Comparison of ENCODE assay signal across 12 cellular contexts in the genomic region with DNA sequence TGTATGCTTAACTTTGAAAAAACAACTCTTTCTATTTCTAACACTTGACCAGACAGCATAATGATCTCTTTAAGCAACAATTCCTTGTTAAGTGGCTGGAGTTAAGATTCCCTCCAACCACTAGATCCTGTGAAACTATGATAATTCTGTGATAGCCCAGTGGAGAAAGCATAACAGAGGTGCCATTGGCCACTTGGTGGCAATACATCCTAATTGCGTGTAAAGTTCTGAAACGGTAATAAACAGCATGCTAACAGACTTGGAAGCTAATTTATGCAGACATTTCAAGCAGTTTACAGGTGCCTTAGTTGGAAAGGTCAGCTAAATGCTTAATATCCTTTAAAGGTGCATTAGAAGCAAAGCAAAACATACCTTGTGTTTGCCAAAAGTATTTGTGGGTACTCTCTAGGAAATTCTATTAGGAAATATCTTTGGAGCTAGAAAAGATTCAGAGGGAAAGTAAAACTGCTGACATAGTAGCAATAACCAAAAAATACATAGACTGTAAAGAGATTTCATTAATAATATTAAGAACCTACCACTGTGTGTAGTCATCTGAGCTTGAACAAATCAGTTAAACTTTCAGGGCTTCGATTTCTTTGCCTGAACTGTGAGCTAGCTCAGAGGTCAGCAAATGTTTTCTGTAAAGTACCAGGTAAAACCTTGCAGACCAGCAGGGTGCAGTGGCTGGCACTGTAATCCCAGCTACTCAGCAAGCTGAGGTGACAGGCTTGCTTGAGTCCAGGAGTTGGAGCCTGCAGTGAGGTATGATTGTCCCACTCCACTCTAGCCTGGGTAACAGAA. TPM values are rescaled to one million over a fixed set of nuclear protein-coding genes. Genes with fewer than 3 reads are reported as not detected.
DNase-seq lines count a peak whose midpoint lies in the region; ATAC-seq and TF ChIP-seq lines count a peak whose summit lies in the region.
"Had no signal": no experiment of that assay in that cellular context is flagged by ENCODE, and none has a peak within 500 bp of the region (broad histone marks: within the 10 kb centered on the region; RNA-seq: fewer than 3 reads in every experiment).

No MANE protein-coding gene starts in this region.

- CTCF ChIA-PET in activated naive CD4-positive, alpha-beta T cell treated with anti-CD3 and anti-CD28 coated beads for 36 hours (lab: Charles Lee) = interaction anchor here (0.6 to 2.7 kb wide), 14 partner anchors 14 to 756 kb away, joined by 3 to 15 read pairs (median 4); a partner anchor contains a TSS
- CTCF ChIA-PET in CD8-positive, alpha-beta T cell (lab: Charles Lee) = interaction anchor here (0.6 to 2.8 kb wide), 3 partner anchors 12 to 204 kb away, joined by 3 to 11 read pairs (median 5); no protein-coding TSS in a partner anchor

- intact Hi-C loops in activated naive CD4-positive, alpha-beta T cell treated with anti-CD3 and anti-CD28 coated beads for 36 hours (cut with micrococcal nuclease) = loop anchor here (1.0 to 10.0 kb wide), 3 partner anchors 50 to 369 kb away; a partner anchor contains a TSS
- intact Hi-C loops in CD8-positive, alpha-beta T cell (cut with DNase I, micrococcal nuclease) = loop anchor here in 1 of 2 experiments (10.0 kb wide), 1 partner anchor 1801 kb away; no protein-coding TSS in a partner anchor

- H3K36me3 Mint-ChIP-seq in activated naive CD4-positive, alpha-beta T cell treated with anti-CD3 and anti-CD28 coated beads for 36 hours (ENCODE audit: low read depth) = no peaks in the 10 kb centered on the region
- H3K36me3 Mint-ChIP-seq in stimulated activated naive B cell treated with anti-CD40 and anti-IgM and Interleukin-4, amounts not matched to agents 10 μg/mL and 1 μg/mL and 100 μg/mL, for 72 hours = no peaks in the 10 kb centered on the region
- no peaks in the 10 kb centered on the region for H3K36me3 Mint-ChIP-seq in CD8-positive, alpha-beta T cell
- H3K36me3 Mint-ChIP-seq: naive thymus-derived CD4-positive, alpha-beta T cell had no signal

- DNase-seq in activated naive CD4-positive, alpha-beta T cell treated with anti-CD3 and anti-CD28 coated beads for 36 hours = peak; percentile 32
- DNase-seq in activated naive CD4-positive, alpha-beta T cell treated with anti-CD3 and anti-CD28 coated beads, Interleukin-2, amount 50 U/mL, for 16 hours = no peak
- DNase-seq in Kasumi-1 (lab: John Stamatoyannopoulos, UW) (peak; percentile 36), choroid plexus epithelial cell (ENCODE audit: low read depth) (peak; percentile 10)
- no peak for DNase-seq in stimulated activated naive B cell treated with anti-CD40 and anti-IgM and Interleukin-4, amounts not matched to agents 10 μg/mL and 1 μg/mL and 100 μg/mL, for 72 hours
- no peak for DNase-seq in CD8-positive, alpha-beta T cell
- DNase-seq in activated effector memory CD4-positive, alpha-beta T cell treated with Interleukin-2 at 50 U/mL for 16 hours = no peak
- DNase-seq: EL; naive thymus-derived CD4-positive, alpha-beta T cell had no signal

- no peaks in the 10 kb centered on the region for H3K9me3 ChIP-seq in CD8-positive, alpha-beta T cell (ENCODE audit: low read length)

- H3K4me1 ChIP-seq in CD8-positive, alpha-beta T cell (ENCODE audit: insufficient read depth, low read length) = no peaks in the 10 kb centered on the region

- peak; percentile 33 for TF ChIP-seq CTCF in choroid plexus epithelial cell (conservative IDR thresholded peaks at IDR 0.05; ENCODE audit: low read depth, low read length)
- no peak for TF ChIP-seq CTCF in CD8-positive, alpha-beta T cell (IDR thresholded peaks at IDR 0.05)

- no peak overlapping the region for H3K4me3 ChIP-seq in choroid plexus epithelial cell (ENCODE audit: low read depth, low read length)
- H3K4me3 ChIP-seq in CD8-positive, alpha-beta T cell (ENCODE audit: low read depth, low read length) = no peak overlapping the region

- no peak overlapping the region for H3K27ac ChIP-seq in CD8-positive, alpha-beta T cell (ENCODE audit: low read depth, low read length)

- no peaks in the 10 kb centered on the region for H3K27me3 ChIP-seq in CD8-positive, alpha-beta T cell (ENCODE audit: insufficient read depth, low read length)

- no peak overlapping the region for H3K4me3 Mint-ChIP-seq in activated naive CD4-positive, alpha-beta T cell treated with anti-CD3 and anti-CD28 coated beads for 36 hours
- no peak overlapping the region for H3K4me3 Mint-ChIP-seq in stimulated activated naive B cell treated with anti-CD40 and anti-IgM and Interleukin-4, amounts not matched to agents 10 μg/mL and 1 μg/mL and 100 μg/mL, for 72 hours
- no peak overlapping the region for H3K4me3 Mint-ChIP-seq in CD8-positive, alpha-beta T cell
- H3K4me3 Mint-ChIP-seq: naive thymus-derived CD4-positive, alpha-beta T cell; T-helper 1 cell treated with Interleukin-12 subunit alpha and Interleukin-12 subunit beta and Interleukin-4 antibody, amounts not matched to agents 30 μg/mL and 1 μg/mL, for 36 hours had no signal

- POLR2A ChIA-PET in CD8-positive, alpha-beta T cell (lab: Charles Lee) = no interaction called here

- no peak overlapping the region for H3K27ac Mint-ChIP-seq in activated naive CD4-positive, alpha-beta T cell treated with anti-CD3 and anti-CD28 coated beads for 36 hours
- no peak overlapping the region for H3K27ac Mint-ChIP-seq in stimulated activated naive B cell treated with anti-CD40 and anti-IgM and Interleukin-4, amounts not matched to agents 10 μg/mL and 1 μg/mL and 100 μg/mL, for 72 hours
- H3K27ac Mint-ChIP-seq in CD8-positive, alpha-beta T cell = no peak overlapping the region
- H3K27ac Mint-ChIP-seq: naive thymus-derived CD4-positive, alpha-beta T cell; T-helper 1 cell treated with Interleukin-12 subunit alpha and Interleukin-12 subunit beta and Interleukin-4 antibody, amounts not matched to agents 30 μg/mL and 1 μg/mL, for 36 hours had no signal

- ATAC-seq in stimulated activated naive B cell treated with anti-CD40 and anti-IgM and Interleukin-4, amounts not matched to agents 10 μg/mL and 1 μg/mL and 100 μg/mL, for 72 hours (replicated peaks) = peak; percentile 59 to 69
- no peak for ATAC-seq in HG02840 (IDR thresholded peaks at IDR 0.05; ENCODE audit: low FRiP score, unreplicated experiment)
- no peak for ATAC-seq in CD8-positive, alpha-beta T cell
- ATAC-seq: naive thymus-derived CD4-positive, alpha-beta T cell had no signal

- peaks cover 1% of the 10 kb centered on the region for H3K27me3 Mint-ChIP-seq in activated naive CD4-positive, alpha-beta T cell treated with anti-CD3 and anti-CD28 coated beads for 36 hours (ENCODE audit: low read depth)
- H3K27me3 Mint-ChIP-seq in stimulated activated naive B cell treated with anti-CD40 and anti-IgM and Interleukin-4, amounts not matched to agents 10 μg/mL and 1 μg/mL and 100 μg/mL, for 72 hours = no peaks in the 10 kb centered on the region
- no peaks in the 10 kb centered on the region for H3K27me3 Mint-ChIP-seq in CD8-positive, alpha-beta T cell (ENCODE audit: low read depth)

- H3K9me3 Mint-ChIP-seq in activated naive CD4-positive, alpha-beta T cell treated with anti-CD3 and anti-CD28 coated beads for 36 hours = no peaks in the 10 kb centered on the region
- no peaks in the 10 kb centered on the region for H3K9me3 Mint-ChIP-seq in stimulated activated naive B cell treated with anti-CD40 and anti-IgM and Interleukin-4, amounts not matched to agents 10 μg/mL and 1 μg/mL and 100 μg/mL, for 72 hours
- no peaks in the 10 kb centered on the region for H3K9me3 Mint-ChIP-seq in CD8-positive, alpha-beta T cell
- H3K9me3 Mint-ChIP-seq: naive thymus-derived CD4-positive, alpha-beta T cell; T-helper 1 cell treated with Interleukin-12 subunit alpha and Interleukin-12 subunit beta and Interleukin-4 antibody, amounts not matched to agents 30 μg/mL and 1 μg/mL, for 36 hours had no signal

- H3K4me1 Mint-ChIP-seq in activated naive CD4-positive, alpha-beta T cell treated with anti-CD3 and anti-CD28 coated beads for 36 hours (ENCODE audit: low read depth) = no peaks in the 10 kb centered on the region
- peaks cover 25 to 42% of the 10 kb centered on the region in 2 donors for H3K4me1 Mint-ChIP-seq in stimulated activated naive B cell treated with anti-CD40 and anti-IgM and Interleukin-4, amounts not matched to agents 10 μg/mL and 1 μg/mL and 100 μg/mL, for 72 hours
- no peaks in the 10 kb centered on the region for H3K4me1 Mint-ChIP-seq in CD8-positive, alpha-beta T cell (ENCODE audit: low read depth)

- no peaks in the 10 kb centered on the region for H3K36me3 ChIP-seq in CD8-positive, alpha-beta T cell (ENCODE audit: insufficient read depth, low read length)

RNA-seq across cellular contexts. Expression of a gene that starts 19.0 kb away (rescaled TPM):
- not detected for total RNA-seq in activated naive CD4-positive, alpha-beta T cell treated with anti-CD3 and anti-CD28 coated beads for 36 hours
- not detected for total RNA-seq in CD8-positive, alpha-beta T cell
- total RNA-seq: dermis microvascular lymphatic vessel endothelial cell had no signal

Comparison
In these comparisons a context has a peak if more than half of its experiments do, and no peak if none do; other contexts are left out.
1. DNase-seq: peak in activated naive CD4-positive, alpha-beta T cell treated with anti-CD3 and anti-CD28 coated beads for 36 hours (single experiment), Kasumi-1 (2 of 2) and choroid plexus epithelial cell (single experiment); none in activated naive CD4-positive, alpha-beta T cell treated with anti-CD3 and anti-CD28 coated beads, Interleukin-2, amount 50 U/mL, for 16 hours (single experiment), stimulated activated naive B cell treated with anti-CD40 and anti-IgM and Interleukin-4, amounts not matched to agents 10 μg/mL and 1 μg/mL and 100 μg/mL, for 72 hours (single experiment), CD8-positive, alpha-beta T cell (0 of 7) and activated effector memory CD4-positive, alpha-beta T cell treated with Interleukin-2 at 50 U/mL for 16 hours (single experiment).
2. ATAC-seq: peak in stimulated activated naive B cell treated with anti-CD40 and anti-IgM and Interleukin-4, amounts not matched to agents 10 μg/mL and 1 μg/mL and 100 μg/mL, for 72 hours (2 of 2); none in HG02840 (single experiment) and CD8-positive, alpha-beta T cell (single experiment).